In genomic region chrX:2819345-2820130, GRCh38 we compare ENCODE assay signal across 10 cellular contexts. TPM values are rescaled to one million over a fixed set of nuclear protein-coding genes. Genes with fewer than 3 reads are reported as not detected.
DNase-seq lines count a peak whose midpoint lies in the region; ATAC-seq, FAIRE-seq and TF ChIP-seq lines count a peak whose summit lies in the region.
"Had no signal": no experiment of that assay in that cellular context is flagged by ENCODE, and none has a peak within 500 bp of the region (broad histone marks: within the 10 kb centered on the region; RNA-seq: fewer than 3 reads in every experiment).

No MANE protein-coding gene starts in this region.

- H3K27me3 ChIP-seq in astrocyte (ENCODE audit: insufficient read depth, low read length), result no peaks in the 10 kb centered on the region
- H3K27me3 ChIP-seq in CD4-positive, alpha-beta T cell (ENCODE audit: control insufficient read depth, insufficient read depth, low read length), result peaks cover 3% of the 10 kb centered on the region

- POLR2A ChIA-PET in CD4-positive, alpha-beta T cell (lab: Charles Lee), result no interaction called here

- H3K27ac ChIP-seq in astrocyte (ENCODE audit: low read depth, low read length), result no peak overlapping the region
- H3K27ac ChIP-seq in CD4-positive, alpha-beta T cell (ENCODE audit: low read depth, low read length), result no peak overlapping the region

- no peaks in the 10 kb centered on the region for H3K27me3 Mint-ChIP-seq in astrocyte (ENCODE audit: low read depth, unreplicated experiment)
- no peaks in the 10 kb centered on the region for H3K27me3 Mint-ChIP-seq in mesothelial cell of epicardium (ENCODE audit: low read depth)
- H3K27me3 Mint-ChIP-seq in CD4-positive, alpha-beta T cell, result peaks cover 11% of the 10 kb centered on the region
- H3K27me3 Mint-ChIP-seq in effector memory CD8-positive, alpha-beta T cell, result peaks cover 6 to 13% of the 10 kb centered on the region in 2 donors

- no peak for ATAC-seq in CD4-positive, alpha-beta T cell (ENCODE audit: poor library complexity)
- ATAC-seq in effector memory CD8-positive, alpha-beta T cell (replicated peaks), result no peak

- H3K4me3 Mint-ChIP-seq in astrocyte (ENCODE audit: unreplicated experiment) (no peak overlapping the region), mesothelial cell of epicardium (no peak overlapping the region)
- no peak overlapping the region for H3K4me3 Mint-ChIP-seq in CD4-positive, alpha-beta T cell
- no peak overlapping the region for H3K4me3 Mint-ChIP-seq in effector memory CD8-positive, alpha-beta T cell
- H3K4me3 Mint-ChIP-seq: T-helper 1 cell treated with Interleukin-12 subunit alpha and Interleukin-12 subunit beta and Interleukin-4 antibody, amounts not matched to agents 30 μg/mL and 1 μg/mL, for 36 hours had no signal

- no peaks in the 10 kb centered on the region for H3K36me3 ChIP-seq in astrocyte (ENCODE audit: insufficient read depth, low read length)

- H3K4me1 Mint-ChIP-seq in astrocyte (ENCODE audit: low read depth, unreplicated experiment), result no peaks in the 10 kb centered on the region
- H3K4me1 Mint-ChIP-seq in mesothelial cell of epicardium, result peaks cover 8% of the 10 kb centered on the region
- peaks cover 7% of the 10 kb centered on the region for H3K4me1 Mint-ChIP-seq in CD4-positive, alpha-beta T cell (ENCODE audit: low read depth)
- peaks cover 5 to 6% of the 10 kb centered on the region in 2 donors for H3K4me1 Mint-ChIP-seq in effector memory CD8-positive, alpha-beta T cell (ENCODE audit: low read depth in 2 of 2)

- H3K36me3 Mint-ChIP-seq in astrocyte (ENCODE audit: low read depth, unreplicated experiment), result no peaks in the 10 kb centered on the region
- H3K36me3 Mint-ChIP-seq in mesothelial cell of epicardium, result no peaks in the 10 kb centered on the region
- no peaks in the 10 kb centered on the region for H3K36me3 Mint-ChIP-seq in CD4-positive, alpha-beta T cell (ENCODE audit: low read depth)
- no peaks in the 10 kb centered on the region for H3K36me3 Mint-ChIP-seq in effector memory CD8-positive, alpha-beta T cell (ENCODE audit: insufficient read depth)

- in situ Hi-C loops in KBM-7 (cut with MboI; ENCODE audit: low pct_unique_long_range_greater_than_20kb, low sequenced_read_pairs), result no loop called here

- no peak overlapping the region for H3K4me2 ChIP-seq in astrocyte (ENCODE audit: low read length)

- no peaks in the 10 kb centered on the region for H3K79me2 ChIP-seq in astrocyte (ENCODE audit: insufficient read depth, low read length)

- no peaks in the 10 kb centered on the region for H3K4me1 ChIP-seq in astrocyte (ENCODE audit: insufficient read depth, low read length)

- H3K27ac Mint-ChIP-seq in astrocyte (ENCODE audit: unreplicated experiment) (no peak overlapping the region), mesothelial cell of epicardium (no peak overlapping the region)
- no peak overlapping the region for H3K27ac Mint-ChIP-seq in CD4-positive, alpha-beta T cell
- H3K27ac Mint-ChIP-seq in effector memory CD8-positive, alpha-beta T cell, result no peak overlapping the region
- H3K27ac Mint-ChIP-seq: T-helper 1 cell treated with Interleukin-12 subunit alpha and Interleukin-12 subunit beta and Interleukin-4 antibody, amounts not matched to agents 30 μg/mL and 1 μg/mL, for 36 hours had no signal

- DNase-seq in GM03348 (ENCODE audit: low spot score) (peak; percentile 20), KBM-7 (peak; percentile 65), astrocyte (ENCODE audit: low read depth) (no peak), mesothelial cell of epicardium (ENCODE audit: low spot score in 2 of 2, unreplicated experiment in 2 of 2) (no peak), NCI-H1436 (lab: John Stamatoyannopoulos, UW) (no peak), NCI-H1436 treated with DMSO at 0.1 percent for 48 hours (lab: John Stamatoyannopoulos, UW) (no peak)
- no peak for DNase-seq in CD4-positive, alpha-beta T cell
- DNase-seq in effector memory CD8-positive, alpha-beta T cell, result no peak
- DNase-seq: hypothalamus had no signal

- H4K20me1 ChIP-seq in astrocyte (ENCODE audit: insufficient read depth, low read length), result no peaks in the 10 kb centered on the region

- CTCF ChIA-PET in CD4-positive, alpha-beta T cell (lab: Charles Lee), result no interaction called here

- intact Hi-C loops in CD4-positive, alpha-beta T cell (cut with DNase I, micrococcal nuclease), result loop anchor here in 1 of 2 experiments (5.0 kb wide), 1 partner anchor 322 kb away; no protein-coding TSS in a partner anchor

- TF ChIP-seq CTCF in astrocyte (IDR thresholded peaks at IDR 0.05; ENCODE audit: insufficient read depth, low read depth, low read length), result peak; percentile 24
- TF ChIP-seq CTCF in mesothelial cell of epicardium (IDR thresholded peaks at IDR 0.05; ENCODE audit: unreplicated experiment), result peak; percentile 65
- TF ChIP-seq CTCF in CD4-positive, alpha-beta T cell (IDR thresholded peaks at IDR 0.05), result no peak

- H3K4me3 ChIP-seq in astrocyte (ENCODE audit: insufficient read depth, low read depth, low read length), result no peak overlapping the region

- H3K9me3 Mint-ChIP-seq in astrocyte (ENCODE audit: unreplicated experiment) (no peaks in the 10 kb centered on the region), mesothelial cell of epicardium (no peaks in the 10 kb centered on the region)
- H3K9me3 Mint-ChIP-seq in CD4-positive, alpha-beta T cell, result no peaks in the 10 kb centered on the region
- H3K9me3 Mint-ChIP-seq in effector memory CD8-positive, alpha-beta T cell, result no peaks in the 10 kb centered on the region
- H3K9me3 Mint-ChIP-seq: T-helper 1 cell treated with Interleukin-12 subunit alpha and Interleukin-12 subunit beta and Interleukin-4 antibody, amounts not matched to agents 30 μg/mL and 1 μg/mL, for 36 hours had no signal

- no peaks in the 10 kb centered on the region for H3K9me3 ChIP-seq in astrocyte (ENCODE audit: insufficient read depth, low read depth, low read length)
- H3K9me3 ChIP-seq in CD4-positive, alpha-beta T cell (ENCODE audit: control insufficient read depth, low read length), result no peaks in the 10 kb centered on the region

- H2AFZ ChIP-seq in astrocyte (ENCODE audit: low read depth, low read length), result no peak overlapping the region

- FAIRE-seq in astrocyte (lab: Jason Lieb, UNC), result peak; percentile 99

- no peak overlapping the region for H3K9ac ChIP-seq in astrocyte (ENCODE audit: low read length)

RNA-seq across cellular contexts. Expression of gene GYG2, which starts 9.2 kb away (rescaled TPM):
- total RNA-seq in astrocyte (15.5 and 16.3 TPM in 2 replicates), mesothelial cell of epicardium (60.8 to 68.1 TPM (median 62.8 TPM) in 3 replicates)
- total RNA-seq in CD4-positive, alpha-beta T cell, result not detected

Comparison
In these comparisons a context has a peak if more than half of its experiments do, and no peak if none do; other contexts are left out.
1. DNase-seq: peak in GM03348 (single experiment) and KBM-7 (single experiment); none in astrocyte (single experiment), mesothelial cell of epicardium (0 of 2), CD4-positive, alpha-beta T cell (0 of 10), effector memory CD8-positive, alpha-beta T cell (0 of 3), NCI-H1436 (single experiment) and NCI-H1436 treated with DMSO at 0.1 percent for 48 hours (single experiment).
2. RNA of gene GYG2, which starts 9.2 kb away (total RNA-seq): 60.8 to 68.1 TPM in mesothelial cell of epicardium and 15.5 to 16.3 TPM in astrocyte; not detected in CD4-positive, alpha-beta T cell; every median in the first group is over 10 times any median in the second.